1 cellular context compared by ENCODE assay signal in the genomic region with DNA sequence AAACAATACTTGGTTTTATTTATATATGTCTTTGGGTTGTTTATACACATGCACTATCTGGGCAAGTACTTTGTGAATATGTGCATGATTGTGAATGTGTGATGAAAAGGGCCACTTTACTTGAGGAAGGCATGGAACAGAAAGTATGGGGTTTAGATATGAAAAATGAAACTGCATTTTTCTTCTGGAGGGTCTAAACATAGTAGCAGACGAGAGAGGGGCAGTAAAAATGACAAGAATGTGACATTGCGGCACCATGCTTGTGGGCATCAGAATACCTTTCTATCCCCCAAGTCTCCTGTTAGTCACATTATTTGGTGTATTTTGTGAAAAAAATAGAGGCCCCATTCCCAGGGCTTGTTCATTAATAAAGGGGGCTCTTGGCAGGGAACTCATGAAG.
TF ChIP-seq lines count a peak whose summit lies in the region.

No MANE protein-coding gene starts in this region.

TF ChIP-seq in GM12878, 131 proteins besides CTCF, POLR2A, EP300 and RAD21:
- TF ChIP-seq PML (IDR thresholded peaks at IDR 0.05; ENCODE audit: low read length) (0 out of 2 replicates have a peak, but pooled peaks have one; percentile 12), POU2F2 (IDR thresholded peaks at IDR 0.05; ENCODE audit: borderline replicate concordance, low read depth, low read length) (no peak)
- TF ChIP-seq, protein P1, sequence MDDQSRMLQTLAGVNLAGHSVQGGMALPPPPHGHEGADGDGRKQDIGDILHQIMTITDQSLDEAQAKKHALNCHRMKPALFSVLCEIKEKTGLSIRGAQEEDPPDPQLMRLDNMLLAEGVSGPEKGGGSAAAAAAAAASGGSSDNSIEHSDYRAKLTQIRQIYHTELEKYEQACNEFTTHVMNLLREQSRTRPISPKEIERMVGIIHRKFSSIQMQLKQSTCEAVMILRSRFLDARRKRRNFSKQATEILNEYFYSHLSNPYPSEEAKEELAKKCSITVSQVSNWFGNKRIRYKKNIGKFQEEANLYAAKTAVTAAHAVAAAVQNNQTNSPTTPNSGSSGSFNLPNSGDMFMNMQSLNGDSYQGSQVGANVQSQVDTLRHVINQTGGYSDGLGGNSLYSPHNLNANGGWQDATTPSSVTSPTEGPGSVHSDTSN (IDR thresholded peaks at IDR 0.05; ENCODE audit: insufficient replicate concordance, low read depth, low read length), result no peak
